Comparison of ENCODE assay signal across 1 cellular context in the genomic region with DNA sequence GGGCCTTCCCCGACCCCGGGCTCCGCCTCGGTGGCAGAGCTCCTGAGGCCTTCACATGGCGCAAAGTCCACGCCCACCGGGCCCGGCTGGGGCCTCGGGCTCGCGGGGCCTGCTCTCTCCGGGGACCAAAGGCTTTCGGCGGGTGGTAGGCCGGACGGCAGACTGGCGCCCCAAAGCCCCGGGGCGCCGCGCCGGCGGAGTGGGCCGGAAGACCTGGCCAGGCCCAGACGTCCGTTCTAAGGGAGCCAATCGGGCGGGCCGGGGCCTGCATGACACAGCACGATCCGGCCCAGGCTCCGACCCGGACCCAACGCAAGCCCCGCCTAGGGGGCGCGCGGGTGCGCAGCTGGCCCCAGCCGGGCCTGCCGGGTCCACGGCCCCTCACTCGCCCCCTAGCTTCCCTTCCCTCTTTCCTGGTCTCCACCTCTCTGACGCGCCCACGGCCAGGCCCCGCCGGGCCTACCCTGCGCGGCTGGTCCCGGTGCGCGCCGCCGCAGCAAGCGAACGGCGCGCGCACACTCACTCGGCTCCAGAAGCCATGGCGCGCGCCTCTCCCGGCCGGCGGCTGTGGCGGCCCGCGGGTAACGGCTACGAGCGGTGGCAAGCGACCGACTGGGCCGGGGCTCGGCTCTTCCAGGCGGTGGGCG.
TF ChIP-seq lines count a peak whose summit lies in the region.

No MANE protein-coding gene starts in this region.

TF ChIP-seq in HepG2, 621 proteins besides CTCF, POLR2A, EP300 and RAD21 (continued from another document and continues in another):
- TF ChIP-seq HCFC1 (IDR thresholded peaks at IDR 0.05; ENCODE audit: low read depth, low read length) (0 out of 2 replicates have a peak, but pooled peaks have one; percentile 7), ASH2L (IDR thresholded peaks at IDR 0.05; ENCODE audit: insufficient read length, low read depth, low read length) (peak; percentile 84), POLR2G (IDR thresholded peaks at IDR 0.05; ENCODE audit: low read depth, low read length) (no peak; the same call in 1 of the 2 replicates), XRCC5 (optimal IDR thresholded peaks at IDR 0.05; ENCODE audit: low read length) (peak; percentile 55), ZNF724P (CRISPR knock-in tag; IDR thresholded peaks at IDR 0.05; ENCODE audit: borderline replicate concordance) (peak; percentile 22), ZNF510 (CRISPR knock-in tag; IDR thresholded peaks at IDR 0.05; ENCODE audit: low read depth) (peak; percentile 64; the same call in 1 of the 2 replicates), MAFK (conservative IDR thresholded peaks at IDR 0.05 in 1 of 2, IDR thresholded peaks at IDR 0.05 in 1 of 2; ENCODE audit: low read length in 2 of 2) (0 out of 4 replicates have a peak, but pooled peaks of 1 of the 2 experiments have one; percentile 46), MBNL3 (CRISPR knock-in tag; conservative IDR thresholded peaks at IDR 0.05) (no peak), ZFP37 (CRISPR knock-in tag; IDR thresholded peaks at IDR 0.05; ENCODE audit: borderline replicate concordance) (no peak), ZNF749 (CRISPR knock-in tag; IDR thresholded peaks at IDR 0.05; ENCODE audit: borderline replicate concordance) (no peak; the same call in 1 of the 2 replicates), ZNF652 (CRISPR knock-in tag; IDR thresholded peaks at IDR 0.05; ENCODE audit: borderline replicate concordance, low read depth) (no peak), ZNF44 (CRISPR knock-in tag; IDR thresholded peaks at IDR 0.05) (no peak), ZNF678 (CRISPR knock-in tag; IDR thresholded peaks at IDR 0.05) (no peak), NONO (IDR thresholded peaks at IDR 0.05) (no peak), NONO (CRISPR knock-in tag; conservative IDR thresholded peaks at IDR 0.05) (peak; percentile 23), ZNF562 (CRISPR knock-in tag; IDR thresholded peaks at IDR 0.05; ENCODE audit: borderline replicate concordance) (no peak), ATF1 (CRISPR knock-in tag; IDR thresholded peaks at IDR 0.05) (no peak), ATAD3A (CRISPR knock-in tag; IDR thresholded peaks at IDR 0.05) (no peak; the same call in 1 of the 2 replicates), NFE2L2 (IDR thresholded peaks at IDR 0.05; ENCODE audit: low read length) (peak; percentile 88), SRSF4 (IDR thresholded peaks at IDR 0.05; ENCODE audit: low read depth, low read length, poor library complexity, severe bottlenecking) (no peak), MEIS1 (CRISPR knock-in tag; IDR thresholded peaks at IDR 0.05; ENCODE audit: borderline replicate concordance) (peak; percentile 63; the same call in 1 of the 2 replicates), YY1 (IDR thresholded peaks at IDR 0.05; ENCODE audit: insufficient read depth, insufficient replicate concordance, low read depth, low read length) (peak; percentile 45), ZNF644 (CRISPR knock-in tag; IDR thresholded peaks at IDR 0.05; ENCODE audit: low read depth) (no peak), KDM5B (CRISPR knock-in tag; IDR thresholded peaks at IDR 0.05; ENCODE audit: borderline replicate concordance) (peak; percentile 82), SMARCC2 (IDR thresholded peaks at IDR 0.05) (no peak), LCORL (IDR thresholded peaks at IDR 0.05) (0 out of 2 replicates have a peak, but pooled peaks have one; percentile 52), LCORL (CRISPR knock-in tag; IDR thresholded peaks at IDR 0.05) (peak; percentile 80), SETDB1 (CRISPR knock-in tag; IDR thresholded peaks at IDR 0.05; ENCODE audit: borderline replicate concordance) (no peak), ZNF75D (CRISPR knock-in tag; IDR thresholded peaks at IDR 0.05; ENCODE audit: borderline replicate concordance) (no peak), ATM (IDR thresholded peaks at IDR 0.05; ENCODE audit: borderline replicate concordance) (no peak), SKI (IDR thresholded peaks at IDR 0.05; ENCODE audit: partially characterized antibody) (no peak), ZNF7 (CRISPR knock-in tag; IDR thresholded peaks at IDR 0.05) (no peak)
- TF ChIP-seq, protein P1, sequence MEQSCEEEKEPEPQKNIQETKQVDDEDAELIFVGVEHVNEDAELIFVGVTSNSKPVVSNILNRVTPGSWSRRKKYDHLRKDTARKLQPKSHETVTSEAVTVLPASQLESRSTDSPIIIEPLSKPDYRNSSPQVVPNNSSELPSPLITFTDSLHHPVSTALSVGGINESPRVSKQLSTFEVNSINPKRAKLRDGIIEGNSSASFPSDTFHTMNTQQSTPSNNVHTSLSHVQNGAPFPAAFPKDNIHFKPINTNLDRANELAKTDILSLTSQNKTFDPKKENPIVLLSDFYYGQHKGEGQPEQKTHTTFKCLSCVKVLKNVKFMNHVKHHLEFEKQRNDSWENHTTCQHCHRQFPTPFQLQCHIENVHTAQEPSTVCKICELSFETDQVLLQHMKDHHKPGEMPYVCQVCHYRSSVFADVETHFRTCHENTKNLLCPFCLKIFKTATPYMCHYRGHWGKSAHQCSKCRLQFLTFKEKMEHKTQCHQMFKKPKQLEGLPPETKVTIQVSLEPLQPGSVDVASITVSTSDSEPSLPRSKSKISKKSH (CRISPR knock-in tag; IDR thresholded peaks at IDR 0.05; ENCODE audit: borderline replicate concordance): no peak
- TF ChIP-seq, protein P2, sequence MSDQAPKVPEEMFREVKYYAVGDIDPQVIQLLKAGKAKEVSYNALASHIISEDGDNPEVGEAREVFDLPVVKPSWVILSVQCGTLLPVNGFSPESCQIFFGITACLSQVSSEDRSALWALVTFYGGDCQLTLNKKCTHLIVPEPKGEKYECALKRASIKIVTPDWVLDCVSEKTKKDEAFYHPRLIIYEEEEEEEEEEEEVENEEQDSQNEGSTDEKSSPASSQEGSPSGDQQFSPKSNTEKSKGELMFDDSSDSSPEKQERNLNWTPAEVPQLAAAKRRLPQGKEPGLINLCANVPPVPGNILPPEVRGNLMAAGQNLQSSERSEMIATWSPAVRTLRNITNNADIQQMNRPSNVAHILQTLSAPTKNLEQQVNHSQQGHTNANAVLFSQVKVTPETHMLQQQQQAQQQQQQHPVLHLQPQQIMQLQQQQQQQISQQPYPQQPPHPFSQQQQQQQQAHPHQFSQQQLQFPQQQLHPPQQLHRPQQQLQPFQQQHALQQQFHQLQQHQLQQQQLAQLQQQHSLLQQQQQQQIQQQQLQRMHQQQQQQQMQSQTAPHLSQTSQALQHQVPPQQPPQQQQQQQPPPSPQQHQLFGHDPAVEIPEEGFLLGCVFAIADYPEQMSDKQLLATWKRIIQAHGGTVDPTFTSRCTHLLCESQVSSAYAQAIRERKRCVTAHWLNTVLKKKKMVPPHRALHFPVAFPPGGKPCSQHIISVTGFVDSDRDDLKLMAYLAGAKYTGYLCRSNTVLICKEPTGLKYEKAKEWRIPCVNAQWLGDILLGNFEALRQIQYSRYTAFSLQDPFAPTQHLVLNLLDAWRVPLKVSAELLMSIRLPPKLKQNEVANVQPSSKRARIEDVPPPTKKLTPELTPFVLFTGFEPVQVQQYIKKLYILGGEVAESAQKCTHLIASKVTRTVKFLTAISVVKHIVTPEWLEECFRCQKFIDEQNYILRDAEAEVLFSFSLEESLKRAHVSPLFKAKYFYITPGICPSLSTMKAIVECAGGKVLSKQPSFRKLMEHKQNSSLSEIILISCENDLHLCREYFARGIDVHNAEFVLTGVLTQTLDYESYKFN (CRISPR knock-in tag; conservative IDR thresholded peaks at IDR 0.05): peak; percentile 60
- TF ChIP-seq, protein P3, sequence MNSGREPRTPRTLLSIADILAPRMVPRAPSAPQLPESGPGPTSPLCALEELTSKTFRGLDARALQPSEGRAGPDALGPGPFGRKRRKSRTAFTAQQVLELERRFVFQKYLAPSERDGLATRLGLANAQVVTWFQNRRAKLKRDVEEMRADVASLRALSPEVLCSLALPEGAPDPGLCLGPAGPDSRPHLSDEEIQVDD (CRISPR knock-in tag; IDR thresholded peaks at IDR 0.05; ENCODE audit: borderline replicate concordance): no peak
- TF ChIP-seq, protein P4, sequence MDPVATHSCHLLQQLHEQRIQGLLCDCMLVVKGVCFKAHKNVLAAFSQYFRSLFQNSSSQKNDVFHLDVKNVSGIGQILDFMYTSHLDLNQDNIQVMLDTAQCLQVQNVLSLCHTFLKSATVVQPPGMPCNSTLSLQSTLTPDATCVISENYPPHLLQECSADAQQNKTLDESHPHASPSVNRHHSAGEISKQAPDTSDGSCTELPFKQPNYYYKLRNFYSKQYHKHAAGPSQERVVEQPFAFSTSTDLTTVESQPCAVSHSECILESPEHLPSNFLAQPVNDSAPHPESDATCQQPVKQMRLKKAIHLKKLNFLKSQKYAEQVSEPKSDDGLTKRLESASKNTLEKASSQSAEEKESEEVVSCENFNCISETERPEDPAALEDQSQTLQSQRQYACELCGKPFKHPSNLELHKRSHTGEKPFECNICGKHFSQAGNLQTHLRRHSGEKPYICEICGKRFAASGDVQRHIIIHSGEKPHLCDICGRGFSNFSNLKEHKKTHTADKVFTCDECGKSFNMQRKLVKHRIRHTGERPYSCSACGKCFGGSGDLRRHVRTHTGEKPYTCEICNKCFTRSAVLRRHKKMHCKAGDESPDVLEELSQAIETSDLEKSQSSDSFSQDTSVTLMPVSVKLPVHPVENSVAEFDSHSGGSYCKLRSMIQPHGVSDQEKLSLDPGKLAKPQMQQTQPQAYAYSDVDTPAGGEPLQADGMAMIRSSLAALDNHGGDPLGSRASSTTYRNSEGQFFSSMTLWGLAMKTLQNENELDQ (CRISPR knock-in tag; IDR thresholded peaks at IDR 0.05; ENCODE audit: borderline replicate concordance): no peak; the same call in 1 of the 2 replicates
- TF ChIP-seq, protein P5, sequence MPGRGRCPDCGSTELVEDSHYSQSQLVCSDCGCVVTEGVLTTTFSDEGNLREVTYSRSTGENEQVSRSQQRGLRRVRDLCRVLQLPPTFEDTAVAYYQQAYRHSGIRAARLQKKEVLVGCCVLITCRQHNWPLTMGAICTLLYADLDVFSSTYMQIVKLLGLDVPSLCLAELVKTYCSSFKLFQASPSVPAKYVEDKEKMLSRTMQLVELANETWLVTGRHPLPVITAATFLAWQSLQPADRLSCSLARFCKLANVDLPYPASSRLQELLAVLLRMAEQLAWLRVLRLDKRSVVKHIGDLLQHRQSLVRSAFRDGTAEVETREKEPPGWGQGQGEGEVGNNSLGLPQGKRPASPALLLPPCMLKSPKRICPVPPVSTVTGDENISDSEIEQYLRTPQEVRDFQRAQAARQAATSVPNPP (CRISPR knock-in tag; IDR thresholded peaks at IDR 0.05): peak; percentile 87
- TF ChIP-seq, protein P6, sequence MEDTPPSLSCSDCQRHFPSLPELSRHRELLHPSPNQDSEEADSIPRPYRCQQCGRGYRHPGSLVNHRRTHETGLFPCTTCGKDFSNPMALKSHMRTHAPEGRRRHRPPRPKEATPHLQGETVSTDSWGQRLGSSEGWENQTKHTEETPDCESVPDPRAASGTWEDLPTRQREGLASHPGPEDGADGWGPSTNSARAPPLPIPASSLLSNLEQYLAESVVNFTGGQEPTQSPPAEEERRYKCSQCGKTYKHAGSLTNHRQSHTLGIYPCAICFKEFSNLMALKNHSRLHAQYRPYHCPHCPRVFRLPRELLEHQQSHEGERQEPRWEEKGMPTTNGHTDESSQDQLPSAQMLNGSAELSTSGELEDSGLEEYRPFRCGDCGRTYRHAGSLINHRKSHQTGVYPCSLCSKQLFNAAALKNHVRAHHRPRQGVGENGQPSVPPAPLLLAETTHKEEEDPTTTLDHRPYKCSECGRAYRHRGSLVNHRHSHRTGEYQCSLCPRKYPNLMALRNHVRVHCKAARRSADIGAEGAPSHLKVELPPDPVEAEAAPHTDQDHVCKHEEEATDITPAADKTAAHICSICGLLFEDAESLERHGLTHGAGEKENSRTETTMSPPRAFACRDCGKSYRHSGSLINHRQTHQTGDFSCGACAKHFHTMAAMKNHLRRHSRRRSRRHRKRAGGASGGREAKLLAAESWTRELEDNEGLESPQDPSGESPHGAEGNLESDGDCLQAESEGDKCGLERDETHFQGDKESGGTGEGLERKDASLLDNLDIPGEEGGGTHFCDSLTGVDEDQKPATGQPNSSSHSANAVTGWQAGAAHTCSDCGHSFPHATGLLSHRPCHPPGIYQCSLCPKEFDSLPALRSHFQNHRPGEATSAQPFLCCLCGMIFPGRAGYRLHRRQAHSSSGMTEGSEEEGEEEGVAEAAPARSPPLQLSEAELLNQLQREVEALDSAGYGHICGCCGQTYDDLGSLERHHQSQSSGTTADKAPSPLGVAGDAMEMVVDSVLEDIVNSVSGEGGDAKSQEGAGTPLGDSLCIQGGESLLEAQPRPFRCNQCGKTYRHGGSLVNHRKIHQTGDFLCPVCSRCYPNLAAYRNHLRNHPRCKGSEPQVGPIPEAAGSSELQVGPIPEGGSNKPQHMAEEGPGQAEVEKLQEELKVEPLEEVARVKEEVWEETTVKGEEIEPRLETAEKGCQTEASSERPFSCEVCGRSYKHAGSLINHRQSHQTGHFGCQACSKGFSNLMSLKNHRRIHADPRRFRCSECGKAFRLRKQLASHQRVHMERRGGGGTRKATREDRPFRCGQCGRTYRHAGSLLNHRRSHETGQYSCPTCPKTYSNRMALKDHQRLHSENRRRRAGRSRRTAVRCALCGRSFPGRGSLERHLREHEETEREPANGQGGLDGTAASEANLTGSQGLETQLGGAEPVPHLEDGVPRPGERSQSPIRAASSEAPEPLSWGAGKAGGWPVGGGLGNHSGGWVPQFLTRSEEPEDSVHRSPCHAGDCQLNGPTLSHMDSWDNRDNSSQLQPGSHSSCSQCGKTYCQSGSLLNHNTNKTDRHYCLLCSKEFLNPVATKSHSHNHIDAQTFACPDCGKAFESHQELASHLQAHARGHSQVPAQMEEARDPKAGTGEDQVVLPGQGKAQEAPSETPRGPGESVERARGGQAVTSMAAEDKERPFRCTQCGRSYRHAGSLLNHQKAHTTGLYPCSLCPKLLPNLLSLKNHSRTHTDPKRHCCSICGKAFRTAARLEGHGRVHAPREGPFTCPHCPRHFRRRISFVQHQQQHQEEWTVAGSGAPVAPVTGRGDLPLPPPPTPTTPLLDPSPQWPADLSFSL (CRISPR knock-in tag; IDR thresholded peaks at IDR 0.05): no peak
- TF ChIP-seq, protein P7, sequence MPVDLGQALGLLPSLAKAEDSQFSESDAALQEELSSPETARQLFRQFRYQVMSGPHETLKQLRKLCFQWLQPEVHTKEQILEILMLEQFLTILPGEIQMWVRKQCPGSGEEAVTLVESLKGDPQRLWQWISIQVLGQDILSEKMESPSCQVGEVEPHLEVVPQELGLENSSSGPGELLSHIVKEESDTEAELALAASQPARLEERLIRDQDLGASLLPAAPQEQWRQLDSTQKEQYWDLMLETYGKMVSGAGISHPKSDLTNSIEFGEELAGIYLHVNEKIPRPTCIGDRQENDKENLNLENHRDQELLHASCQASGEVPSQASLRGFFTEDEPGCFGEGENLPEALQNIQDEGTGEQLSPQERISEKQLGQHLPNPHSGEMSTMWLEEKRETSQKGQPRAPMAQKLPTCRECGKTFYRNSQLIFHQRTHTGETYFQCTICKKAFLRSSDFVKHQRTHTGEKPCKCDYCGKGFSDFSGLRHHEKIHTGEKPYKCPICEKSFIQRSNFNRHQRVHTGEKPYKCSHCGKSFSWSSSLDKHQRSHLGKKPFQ (CRISPR knock-in tag; IDR thresholded peaks at IDR 0.05; ENCODE audit: insufficient replicate concordance): peak; percentile 18
- TF ChIP-seq, protein P8, sequence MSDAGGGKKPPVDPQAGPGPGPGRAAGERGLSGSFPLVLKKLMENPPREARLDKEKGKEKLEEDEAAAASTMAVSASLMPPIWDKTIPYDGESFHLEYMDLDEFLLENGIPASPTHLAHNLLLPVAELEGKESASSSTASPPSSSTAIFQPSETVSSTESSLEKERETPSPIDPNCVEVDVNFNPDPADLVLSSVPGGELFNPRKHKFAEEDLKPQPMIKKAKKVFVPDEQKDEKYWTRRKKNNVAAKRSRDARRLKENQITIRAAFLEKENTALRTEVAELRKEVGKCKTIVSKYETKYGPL (CRISPR knock-in tag; IDR thresholded peaks at IDR 0.05): no peak
